11 cellular contexts compared by ENCODE assay signal in the genomic region with DNA sequence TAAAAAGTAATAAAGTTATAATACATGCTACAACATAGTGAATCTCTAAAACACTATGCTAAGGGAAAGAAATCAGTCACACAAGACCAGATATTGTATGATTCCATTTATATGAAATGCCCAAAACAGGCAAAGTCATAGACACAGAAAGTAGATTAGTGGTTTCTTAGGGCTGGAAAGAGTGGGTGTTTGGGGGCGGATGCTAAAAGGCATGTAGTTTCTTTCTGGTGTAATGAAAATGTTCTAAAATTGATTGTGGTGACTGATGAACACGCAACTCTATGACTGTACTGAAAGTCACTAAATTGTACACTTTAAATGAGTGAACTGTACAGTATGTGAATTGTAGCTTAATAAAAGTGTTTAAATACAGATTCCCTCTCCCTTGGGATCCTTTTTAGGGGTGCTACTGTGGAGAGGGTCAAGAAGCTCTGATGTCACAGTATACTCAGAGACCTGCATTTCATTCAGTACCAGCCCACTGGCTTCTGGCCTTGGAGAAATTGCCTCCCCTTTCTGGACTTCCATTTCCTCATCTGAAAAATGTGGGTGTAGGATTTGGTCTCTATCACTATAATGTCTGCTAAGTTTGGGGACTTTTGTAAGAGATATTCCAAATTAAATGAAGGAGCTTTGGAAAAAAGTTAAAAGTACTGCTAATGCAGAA. TPM values are rescaled to one million over a fixed set of nuclear protein-coding genes. Genes with fewer than 3 reads are reported as not detected.
A peak's percentile ranks its signal among the peaks of the same experiment; 100 is the strongest.
DNase-seq lines count a peak whose midpoint lies in the region; ATAC-seq and TF ChIP-seq lines count a peak whose summit lies in the region.
"Had no signal": no experiment of that assay in that cellular context is flagged by ENCODE, and none has a peak within 500 bp of the region (broad histone marks: within the 10 kb centered on the region; RNA-seq: fewer than 3 reads in every experiment).

No MANE protein-coding gene starts in this region.

- H3K9me3 ChIP-seq in neural progenitor cell (ENCODE audit: low read depth) = no peaks in the 10 kb centered on the region

- peaks cover 54% of the 10 kb centered on the region for H3K4me1 Mint-ChIP-seq in activated CD8-positive, alpha-beta memory T cell treated with anti-CD3 and anti-CD28 coated beads, Interleukin-2, amount 10 ng/mL, durations not matched to agents 7 days and 5 days
- H3K4me1 Mint-ChIP-seq in neural progenitor cell = no peaks in the 10 kb centered on the region
- H3K4me1 Mint-ChIP-seq in stimulated activated naive CD8-positive, alpha-beta T cell treated with anti-CD3 and anti-CD28 coated beads, Interleukin-15, Interleukin-2, amounts not matched to agents 100 ng/mL and 50 ng/mL, for 24 hours (ENCODE audit: low read depth) = peaks cover 87% of the 10 kb centered on the region

- no peaks in the 10 kb centered on the region for H3K36me3 ChIP-seq in neural progenitor cell

- no peak for TF ChIP-seq CTCF in neural progenitor cell (IDR thresholded peaks at IDR 0.05)

- peak overlapping the region; percentile 91 for H3K27ac Mint-ChIP-seq in activated CD8-positive, alpha-beta memory T cell treated with anti-CD3 and anti-CD28 coated beads, Interleukin-2, amount 10 ng/mL, durations not matched to agents 7 days and 5 days
- no peak overlapping the region for H3K27ac Mint-ChIP-seq in neural progenitor cell
- peak overlapping the region; percentile 96 for H3K27ac Mint-ChIP-seq in stimulated activated naive CD8-positive, alpha-beta T cell treated with anti-CD3 and anti-CD28 coated beads, Interleukin-15, Interleukin-2, amounts not matched to agents 100 ng/mL and 50 ng/mL, for 24 hours

- peak; percentile 78 for ATAC-seq in activated CD8-positive, alpha-beta memory T cell treated with anti-CD3 and anti-CD28 coated beads, Interleukin-2, amount 10 ng/mL, durations not matched to agents 7 days and 5 days
- ATAC-seq: PC-3 had no signal

- H3K27me3 Mint-ChIP-seq in activated CD8-positive, alpha-beta memory T cell treated with anti-CD3 and anti-CD28 coated beads, Interleukin-2, amount 10 ng/mL, durations not matched to agents 7 days and 5 days = no peaks in the 10 kb centered on the region
- H3K27me3 Mint-ChIP-seq in neural progenitor cell (ENCODE audit: insufficient read depth, low read depth) = no peaks in the 10 kb centered on the region
- no peaks in the 10 kb centered on the region for H3K27me3 Mint-ChIP-seq in stimulated activated naive CD8-positive, alpha-beta T cell treated with anti-CD3 and anti-CD28 coated beads, Interleukin-15, Interleukin-2, amounts not matched to agents 100 ng/mL and 50 ng/mL, for 24 hours

- H3K9me3 Mint-ChIP-seq in activated CD8-positive, alpha-beta memory T cell treated with anti-CD3 and anti-CD28 coated beads, Interleukin-2, amount 10 ng/mL, durations not matched to agents 7 days and 5 days (ENCODE audit: low read depth) = no peaks in the 10 kb centered on the region
- H3K9me3 Mint-ChIP-seq in neural progenitor cell = no peaks in the 10 kb centered on the region
- H3K9me3 Mint-ChIP-seq in stimulated activated naive CD8-positive, alpha-beta T cell treated with anti-CD3 and anti-CD28 coated beads, Interleukin-15, Interleukin-2, amounts not matched to agents 100 ng/mL and 50 ng/mL, for 24 hours = no peaks in the 10 kb centered on the region

- no peak overlapping the region for H3K4me3 ChIP-seq in neural progenitor cell

- H3K4me1 ChIP-seq in neural progenitor cell = no peaks in the 10 kb centered on the region

- no peaks in the 10 kb centered on the region for H3K27me3 ChIP-seq in neural progenitor cell

- peak; percentile 78 for DNase-seq in activated CD8-positive, alpha-beta memory T cell treated with anti-CD3 and anti-CD28 coated beads for 24 hours
- no peak for DNase-seq in activated CD8-positive, alpha-beta memory T cell treated with anti-CD3 and anti-CD28 coated beads, Interleukin-2, amount 50 U/mL, for 48 hours
- DNase-seq in activated CD8-positive, alpha-beta memory T cell treated with anti-CD3 and anti-CD28 coated beads, Interleukin-2, amount 10 ng/mL, durations not matched to agents 7 days and 5 days = peak; percentile 64
- DNase-seq in neural progenitor cell (ENCODE audit: low spot score) (no peak), kidney tubule cell (ENCODE audit: low spot score) (no peak), G401 (ENCODE audit: low spot score) (no peak), SKM-1 (lab: John Stamatoyannopoulos, UW; ENCODE audit: unreplicated experiment) (no peak)
- DNase-seq: effector CD8-positive, alpha-beta T cell; hypothalamus; PC-3 had no signal

- no peaks in the 10 kb centered on the region for H3F3A ChIP-seq in neural progenitor cell (ENCODE audit: low read depth)

- H3K4me2 ChIP-seq in neural progenitor cell = no peak overlapping the region

- no peaks in the 10 kb centered on the region for H4K20me1 ChIP-seq in neural progenitor cell (ENCODE audit: low read depth)

- no peaks in the 10 kb centered on the region for H3K79me2 ChIP-seq in neural progenitor cell (ENCODE audit: low read depth)

- CTCF ChIA-PET in activated CD8-positive, alpha-beta memory T cell treated with anti-CD3 and anti-CD28 coated beads, Interleukin-2, amount 10 ng/mL, durations not matched to agents 7 days and 5 days (lab: Charles Lee) = interaction anchor here (1.1 to 2.6 kb wide), 11 partner anchors 8 to 523 kb away, joined by 3 to 17 read pairs (median 4); partner anchors contain the start of gene AOAH

- in situ Hi-C loops in G401 (cut with HindIII; ENCODE audit: low sequenced_read_pairs) = no loop called here

- H3K36me3 Mint-ChIP-seq in activated CD8-positive, alpha-beta memory T cell treated with anti-CD3 and anti-CD28 coated beads, Interleukin-2, amount 10 ng/mL, durations not matched to agents 7 days and 5 days = peaks cover 43% of the 10 kb centered on the region
- H3K36me3 Mint-ChIP-seq in neural progenitor cell = no peaks in the 10 kb centered on the region
- peaks cover 30% of the 10 kb centered on the region for H3K36me3 Mint-ChIP-seq in stimulated activated naive CD8-positive, alpha-beta T cell treated with anti-CD3 and anti-CD28 coated beads, Interleukin-15, Interleukin-2, amounts not matched to agents 100 ng/mL and 50 ng/mL, for 24 hours (ENCODE audit: low read depth)

- peak overlapping the region; percentile 42 for H3K4me3 Mint-ChIP-seq in activated CD8-positive, alpha-beta memory T cell treated with anti-CD3 and anti-CD28 coated beads, Interleukin-2, amount 10 ng/mL, durations not matched to agents 7 days and 5 days
- H3K4me3 Mint-ChIP-seq in neural progenitor cell = no peak overlapping the region
- H3K4me3 Mint-ChIP-seq in stimulated activated naive CD8-positive, alpha-beta T cell treated with anti-CD3 and anti-CD28 coated beads, Interleukin-15, Interleukin-2, amounts not matched to agents 100 ng/mL and 50 ng/mL, for 24 hours = peak overlapping the region; percentile 69

- H3K27ac ChIP-seq in neural progenitor cell = no peak overlapping the region

- peak overlapping the region; percentile 65 for H2AFZ ChIP-seq in neural progenitor cell (replicated peaks)

- H3K9ac ChIP-seq in neural progenitor cell = no peak overlapping the region

RNA-seq across cellular contexts. Expression of gene AOAH, which starts 46.4 kb away (rescaled TPM):
- total RNA-seq in activated CD8-positive, alpha-beta memory T cell treated with anti-CD3 and anti-CD28 coated beads, Interleukin-2, amount 10 ng/mL, durations not matched to agents 7 days and 5 days = 10 to 100 TPM; 44.5 to 48.8 TPM
- total RNA-seq in neural progenitor cell (ENCODE audit: low replicate concordance) = 5.5 and 5.9 TPM in 2 replicates
- 3.2 and 5.2 TPM in 2 replicates for total RNA-seq in G401 (2014; rRNA removed; shearing (Covaris generic))
- total RNA-seq: PC-3 had no signal

Comparison
In these comparisons a context has a peak if more than half of its experiments do, and no peak if none do; other contexts are left out.
1. DNase-seq: peak in activated CD8-positive, alpha-beta memory T cell treated with anti-CD3 and anti-CD28 coated beads for 24 hours (single experiment) and activated CD8-positive, alpha-beta memory T cell treated with anti-CD3 and anti-CD28 coated beads, Interleukin-2, amount 10 ng/mL, durations not matched to agents 7 days and 5 days (single experiment); none in activated CD8-positive, alpha-beta memory T cell treated with anti-CD3 and anti-CD28 coated beads, Interleukin-2, amount 50 U/mL, for 48 hours (single experiment), neural progenitor cell (single experiment), kidney tubule cell (single experiment), G401 (single experiment) and SKM-1 (single experiment).